In genomic region chr19:38389101-38389925, GRCh38 we compare ENCODE assay signal across 1 cellular context.
TF ChIP-seq lines count a peak whose summit lies in the region.

No MANE protein-coding gene starts in this region.

TF ChIP-seq in K562, 482 proteins besides CTCF, POLR2A, EP300 and RAD21 (continued from another document):
- TF ChIP-seq TFAP4 (CRISPR knock-in tag; IDR thresholded peaks at IDR 0.05; ENCODE audit: borderline replicate concordance) (no peak), CSDE1 (IDR thresholded peaks at IDR 0.05) (no peak), ZBTB34 (CRISPR knock-in tag; IDR thresholded peaks at IDR 0.05) (no peak), MTF1 (CRISPR knock-in tag; IDR thresholded peaks at IDR 0.05; ENCODE audit: borderline replicate concordance) (no peak), ELF2 (CRISPR knock-in tag; IDR thresholded peaks at IDR 0.05) (no peak), FOXK1 (CRISPR knock-in tag; IDR thresholded peaks at IDR 0.05; ENCODE audit: borderline replicate concordance) (no peak), MED1 (CRISPR knock-in tag; IDR thresholded peaks at IDR 0.05; ENCODE audit: borderline replicate concordance) (no peak)
